ENCODE assay signal across 1 cellular context in genomic region chr6:26568601-26569432, GRCh38.
TF ChIP-seq lines count a peak whose summit lies in the region.

No MANE protein-coding gene starts in this region.

TF ChIP-seq in K562, 482 proteins besides CTCF, POLR2A, EP300 and RAD21 (continued from another document and continues in another):
- TF ChIP-seq RBM22 (IDR thresholded peaks at IDR 0.05; ENCODE audit: low read depth, low read length, poor library complexity, severe bottlenecking), result peak; percentile 88
- TF ChIP-seq ZNF274 (IDR thresholded peaks at IDR 0.05; ENCODE audit: borderline replicate concordance, low read depth, low read length), result peak; percentile 66; the same call in 1 of the 2 replicates
- no peak for TF ChIP-seq ZBTB43 (CRISPR knock-in tag; IDR thresholded peaks at IDR 0.05)
- TF ChIP-seq ZNF696 (CRISPR knock-in tag; conservative IDR thresholded peaks at IDR 0.05), result no peak
- peak; percentile 99 for TF ChIP-seq GTF3C2 (IDR thresholded peaks at IDR 0.05; ENCODE audit: borderline replicate concordance, extremely low read depth, insufficient read length)
- TF ChIP-seq MAFF (IDR thresholded peaks at IDR 0.05; ENCODE audit: low read length), result no peak
- TF ChIP-seq NR2C1 (IDR thresholded peaks at IDR 0.05), result no peak
- no peak for TF ChIP-seq NR2C1 (tag; IDR thresholded peaks at IDR 0.05)
- no peak for TF ChIP-seq E2F5 (CRISPR knock-in tag; IDR thresholded peaks at IDR 0.05)
- no peak for TF ChIP-seq ZNF253 (CRISPR knock-in tag; conservative IDR thresholded peaks at IDR 0.05)
- TF ChIP-seq BCLAF1 (IDR thresholded peaks at IDR 0.05; ENCODE audit: borderline replicate concordance in 1 of 2, control insufficient read depth in 1 of 2, low read depth in 2 of 2, low read length in 1 of 2), result no peak
- no peak for TF ChIP-seq GTF2E2 (tag; IDR thresholded peaks at IDR 0.05)
- peak; percentile 43 for TF ChIP-seq VEZF1 (CRISPR knock-in tag; IDR thresholded peaks at IDR 0.05)
- TF ChIP-seq CUX1 (CRISPR knock-in tag; IDR thresholded peaks at IDR 0.05), result no peak
- TF ChIP-seq TSHZ1 (CRISPR knock-in tag; IDR thresholded peaks at IDR 0.05), result no peak
- no peak for TF ChIP-seq YBX1 (IDR thresholded peaks at IDR 0.05)
- TF ChIP-seq SRF (CRISPR knock-in tag; IDR thresholded peaks at IDR 0.05), result no peak
- TF ChIP-seq NFRKB (IDR thresholded peaks at IDR 0.05; ENCODE audit: low read depth), result no peak
- TF ChIP-seq PHF21A (IDR thresholded peaks at IDR 0.05; ENCODE audit: borderline replicate concordance, low read depth), result no peak
- TF ChIP-seq MTA3 (IDR thresholded peaks at IDR 0.05; ENCODE audit: borderline replicate concordance), result no peak; the same call in 1 of the 2 replicates
- TF ChIP-seq PREB (CRISPR knock-in tag; IDR thresholded peaks at IDR 0.05), result no peak
- no peak for TF ChIP-seq ATF1 (CRISPR knock-in tag; IDR thresholded peaks at IDR 0.05)
- TF ChIP-seq ATF1 (tag; IDR thresholded peaks at IDR 0.05), result peak; percentile 75
- peak; percentile 52; the same call in 1 of the 2 replicates for TF ChIP-seq HLTF (IDR thresholded peaks at IDR 0.05)
- no peak for TF ChIP-seq PCBP1 (IDR thresholded peaks at IDR 0.05; ENCODE audit: low read depth, low read length, poor library complexity, severe bottlenecking)
- TF ChIP-seq KAT8 (IDR thresholded peaks at IDR 0.05; ENCODE audit: low read depth), result no peak
- no peak for TF ChIP-seq SAFB2 (IDR thresholded peaks at IDR 0.05; ENCODE audit: borderline replicate concordance, low read depth, low read length, severe bottlenecking)
- TF ChIP-seq MBD2 (IDR thresholded peaks at IDR 0.05; ENCODE audit: borderline replicate concordance, low read depth), result no peak
- peak; percentile 90 for TF ChIP-seq ARID2 (IDR thresholded peaks at IDR 0.05)
- no peak for TF ChIP-seq HNRNPK (IDR thresholded peaks at IDR 0.05; ENCODE audit: low read depth, low read length, poor library complexity, severe bottlenecking)
- peak; percentile 32; the same call in 1 of the 2 replicates for TF ChIP-seq MAFK (IDR thresholded peaks at IDR 0.05; ENCODE audit: low read length)
- no peak for TF ChIP-seq ZC3H4 (CRISPR knock-in tag; IDR thresholded peaks at IDR 0.05; ENCODE audit: borderline replicate concordance)
- peak; percentile 37 to 75; a peak in 3 of 4 replicates for TF ChIP-seq MLLT1 (IDR thresholded peaks at IDR 0.05)
- TF ChIP-seq XRCC5 (IDR thresholded peaks at IDR 0.05; ENCODE audit: low read depth, low read length), result peak; percentile 79; the same call in 1 of the 2 replicates
